Comparison of ENCODE assay signal across 9 cellular contexts in the genomic region with DNA sequence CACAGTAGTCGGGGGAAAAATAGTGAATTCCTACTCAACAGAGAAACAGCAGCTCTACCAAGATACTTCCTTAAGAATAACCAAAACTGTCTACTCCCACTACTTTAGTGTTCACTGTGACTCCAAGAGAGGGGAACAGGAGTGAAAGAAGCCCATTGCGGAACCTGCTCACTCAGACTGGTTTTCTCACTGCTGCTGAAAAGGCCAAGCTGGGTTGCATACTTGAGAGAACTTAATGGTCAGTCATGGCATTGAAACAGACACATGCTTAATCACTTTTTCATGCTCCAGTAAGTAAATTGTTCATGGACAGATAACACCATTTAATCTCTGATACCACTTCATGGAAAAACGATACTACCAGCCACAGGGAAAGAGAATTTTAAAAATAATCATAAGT. TPM values are rescaled to one million over a fixed set of nuclear protein-coding genes. Genes with fewer than 3 reads are reported as not detected.
DNase-seq lines count a peak whose midpoint lies in the region; TF ChIP-seq lines count a peak whose summit lies in the region.
"Had no signal": no experiment of that assay in that cellular context is flagged by ENCODE, and none has a peak within 500 bp of the region (broad histone marks: within the 10 kb centered on the region; RNA-seq: fewer than 3 reads in every experiment).

No MANE protein-coding gene starts in this region.

- no peaks in the 10 kb centered on the region for H3K4me1 Mint-ChIP-seq in chondrocyte (ENCODE audit: low read depth)

- intact Hi-C loops in spleen (cut with DNase I; ENCODE audit: low total_unique reads): no loop called here
- intact Hi-C loops in mammary epithelial cell (cut with micrococcal nuclease): loop anchor here (10.0 kb wide), 1 partner anchor 67 kb away; no protein-coding TSS in a partner anchor

- H3K9me3 ChIP-seq in spleen (peaks cover 0 to 6% (median 0%) of the 10 kb centered on the region in 8 donors), mammary epithelial cell (replicated peaks; ENCODE audit: insufficient read depth, low read length) (no peaks in the 10 kb centered on the region)

- H3K79me2 ChIP-seq in mammary epithelial cell (ENCODE audit: insufficient read depth, low read length): no peaks in the 10 kb centered on the region

- DNase-seq in M059J (ENCODE audit: low read depth): peak; percentile 4
- DNase-seq in astrocyte of the hippocampus (ENCODE audit: low read depth, low spot score): peak; percentile 67
- DNase-seq in left kidney (ENCODE audit: low read depth, low spot score): peak; percentile 71
- DNase-seq in spleen: no peak
- no peak for DNase-seq in mammary epithelial cell
- no peak for DNase-seq in stimulated activated CD4-positive, alpha-beta T cell treated with anti-CD3 and anti-CD28 coated beads, Interleukin-1b, Interleukin-23, amount 100 ng/mL, for 48 hours
- DNase-seq in chondrocyte (ENCODE audit: low spot score): no peak
- DNase-seq: activated naive CD8-positive, alpha-beta T cell treated with anti-CD3 and anti-CD28 coated beads, Interleukin-2, amount 50 U/mL, for 24 hours; NCI-H1092 had no signal

- H3K27ac ChIP-seq in spleen (peak overlapping the region in 7 of 8 donors; percentile 5 to 73 (median 65)), mammary epithelial cell (ENCODE audit: insufficient read depth, low read depth, low read length) (no peak overlapping the region)

- H3K9ac ChIP-seq in mammary epithelial cell (ENCODE audit: insufficient read depth, low read length): no peak overlapping the region

- H3K4me1 ChIP-seq in spleen (peaks cover 0 to 57% (median 16%) of the 10 kb centered on the region in 6 donors), mammary epithelial cell (ENCODE audit: insufficient read depth, low read length) (no peaks in the 10 kb centered on the region)

- no peak overlapping the region for H3K4me2 ChIP-seq in mammary epithelial cell (ENCODE audit: insufficient read depth, low read depth, low read length)

- H3K36me3 ChIP-seq in spleen: no peaks in the 10 kb centered on the region
- no peaks in the 10 kb centered on the region for H3K36me3 ChIP-seq in mammary epithelial cell (ENCODE audit: insufficient read depth, low read length)

- H3K4me3 Mint-ChIP-seq in chondrocyte (ENCODE audit: unreplicated experiment): no peak overlapping the region
- H3K4me3 Mint-ChIP-seq: activated naive CD8-positive, alpha-beta T cell treated with anti-CD3 and anti-CD28 coated beads, Interleukin-2, amount 50 U/mL, for 24 hours had no signal

- peaks cover 4% of the 10 kb centered on the region for H3K9me3 Mint-ChIP-seq in chondrocyte (ENCODE audit: low read depth)

- BruUV-seq in mammary epithelial cell (replicated peaks; lab: Mats Ljungman, UMichigan): no TSS peak

- in situ Hi-C loops in mammary epithelial cell (cut with MboI; ENCODE audit: low sequenced_read_pairs in 2 of 2): no loop called here

- dilution Hi-C loops in mammary epithelial cell (cut with HindIII; ENCODE audit: low sequenced_read_pairs): no loop called here

- no peaks in the 10 kb centered on the region for H3K36me3 Mint-ChIP-seq in chondrocyte (ENCODE audit: low read depth)

- no peak for TF ChIP-seq POLR2A in spleen (IDR thresholded peaks at IDR 0.05)

- TF ChIP-seq CTCF in spleen (IDR thresholded peaks at IDR 0.05 in 8 of 11, conservative IDR thresholded peaks at IDR 0.05 in 3 of 11): no peak
- TF ChIP-seq CTCF in mammary epithelial cell (conservative IDR thresholded peaks at IDR 0.05 in 1 of 2, IDR thresholded peaks at IDR 0.05 in 1 of 2; ENCODE audit: extremely low read depth in 1 of 2, insufficient read depth in 1 of 2, low read depth in 1 of 2, low read length in 2 of 2): no peak
- no peak for TF ChIP-seq CTCF in chondrocyte (IDR thresholded peaks at IDR 0.05)

- H3K4me3 ChIP-seq in spleen (no peak overlapping the region), mammary epithelial cell (replicated peaks in 1 of 3; ENCODE audit: insufficient read depth in 1 of 3, low read depth in 2 of 3, low read length in 3 of 3) (no peak overlapping the region)

- H3K27me3 ChIP-seq in spleen (replicated peaks in 1 of 7) (no peaks in the 10 kb centered on the region), mammary epithelial cell (ENCODE audit: insufficient read depth, low read length) (no peaks in the 10 kb centered on the region)

- H3K27me3 Mint-ChIP-seq in chondrocyte (ENCODE audit: low read depth): peaks cover 3% of the 10 kb centered on the region
- H3K27me3 Mint-ChIP-seq: activated naive CD8-positive, alpha-beta T cell treated with anti-CD3 and anti-CD28 coated beads, Interleukin-2, amount 50 U/mL, for 24 hours had no signal

- H4K20me1 ChIP-seq in mammary epithelial cell (ENCODE audit: insufficient read depth, low read length): no peaks in the 10 kb centered on the region

- 71 to 79% (median 74%) methylated on average over 3 of the region's 3 CpGs for WGBS in spleen, 5 donors
- WGBS in mammary epithelial cell (ENCODE audit: low coverage, missing lambda C conversion rate): 100% methylated on average over 3 of the region's 3 CpGs

- H2AFZ ChIP-seq in mammary epithelial cell (ENCODE audit: low read depth, low read length): no peak overlapping the region

- H3K27ac Mint-ChIP-seq in chondrocyte (ENCODE audit: unreplicated experiment): no peak overlapping the region
- H3K27ac Mint-ChIP-seq: activated naive CD8-positive, alpha-beta T cell treated with anti-CD3 and anti-CD28 coated beads, Interleukin-2, amount 50 U/mL, for 24 hours had no signal

- CTCF ChIA-PET in mammary epithelial cell (lab: Charles Lee; ENCODE audit: low non-redundant PET): interaction anchor here (0.7 kb wide), 1 partner anchor 555 kb away, joined by 4 read pairs; no protein-coding TSS in a partner anchor

RNA-seq across cellular contexts. Expression of a gene that starts 35.7 kb away (rescaled TPM):
- 0.91 and 1.9 TPM in 2 replicates for total RNA-seq in M059J (2014; rRNA removed; shearing (Covaris generic))
- total RNA-seq in spleen (10 to 100 TPM; 52.9 to 86.0 (median 67.1) TPM), mammary epithelial cell (10 to 100 TPM; 20.9 to 27.5 TPM), chondrocyte (50.4 to 53.7 TPM (median 52.7 TPM) in 3 replicates)
- polyA plus RNA-seq in spleen (under 1 TPM; 0.36 to 0.77 (median 0.37) TPM), mammary epithelial cell (6.4 TPM)
- 38.8 TPM for polyA minus RNA-seq in mammary epithelial cell

Comparison
In these comparisons a context has a peak if more than half of its experiments do, and no peak if none do; other contexts are left out.
1. DNase-seq: peak in M059J (single experiment), astrocyte of the hippocampus (single experiment) and left kidney (single experiment); none in spleen (single experiment), mammary epithelial cell (single experiment), stimulated activated CD4-positive, alpha-beta T cell treated with anti-CD3 and anti-CD28 coated beads, Interleukin-1b, Interleukin-23, amount 100 ng/mL, for 48 hours (single experiment) and chondrocyte (single experiment).